ENCODE assay signal across 19 cellular contexts in the genomic region with DNA sequence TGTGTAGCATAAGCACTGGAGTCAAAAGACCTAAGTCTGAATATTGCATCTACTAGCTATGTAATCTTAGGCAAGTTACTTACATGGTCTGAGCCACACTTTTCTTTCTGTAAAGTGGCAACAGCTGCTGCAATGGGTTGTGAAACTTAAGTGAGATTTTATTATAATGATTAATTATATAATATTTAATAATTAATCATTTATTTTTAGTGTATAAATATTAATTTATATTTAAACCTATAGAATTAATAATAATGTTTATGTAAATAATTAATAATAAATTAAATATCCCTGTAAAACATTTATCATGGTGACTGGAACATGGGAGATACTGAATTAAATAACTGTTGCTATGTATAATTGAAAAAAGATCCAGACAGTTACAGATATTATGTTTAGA.
DNase-seq lines count a peak whose midpoint lies in the region; ATAC-seq and FAIRE-seq lines count a peak whose summit lies in the region.
"Had no signal": no experiment of that assay in that cellular context is flagged by ENCODE, and none has a peak within 500 bp of the region (broad histone marks: within the 10 kb centered on the region; RNA-seq: fewer than 3 reads in every experiment).

No MANE protein-coding gene starts in this region.

- DNase-seq in RCC 7860 (ENCODE audit: low spot score) (no peak), frontal cortex (ENCODE audit: low spot score in 2 of 2) (no peak), small intestine (no peak), NK-92 (lab: John Stamatoyannopoulos, UW; ENCODE audit: unreplicated experiment) (no peak), H4 (ENCODE audit: low spot score) (no peak)
- DNase-seq: Caco-2; CD4-positive, CD25-positive, alpha-beta regulatory T cell; CD8-positive, alpha-beta T cell; DMS153; DND-41; GDM1; HFFc6 had no signal

- no peak for ATAC-seq in GM18861 (IDR thresholded peaks at IDR 0.05; ENCODE audit: unreplicated experiment)
- ATAC-seq: CD8-positive, alpha-beta T cell; GM12878; GM23338 had no signal

- no peaks in the 10 kb centered on the region for H3K4me1 ChIP-seq in small intestine (ENCODE audit: control insufficient read depth in 2 of 2, insufficient read depth in 1 of 2, low read depth in 1 of 2, low read length in 1 of 2)
- H3K4me1 ChIP-seq: Caco-2, HAP-1 had no signal

- H3K4me3 ChIP-seq in small intestine (ENCODE audit: low read depth in 1 of 2, low read length in 2 of 2), result no peak overlapping the region
- H3K4me3 ChIP-seq: BLaER1, GM12878, GM23338, HAP-1 had no signal

- no peaks in the 10 kb centered on the region for H3K36me3 ChIP-seq in small intestine (ENCODE audit: control insufficient read depth in 2 of 2, insufficient read depth in 2 of 2, low read length in 2 of 2)
- H3K36me3 ChIP-seq: BLaER1, HAP-1 had no signal

- H3K9me3 ChIP-seq in small intestine (ENCODE audit: control insufficient read depth, low read depth), result no peaks in the 10 kb centered on the region
- H3K9me3 ChIP-seq: BLaER1, Caco-2, HAP-1 had no signal

- FAIRE-seq in RCC 7860 (lab: Jason Lieb, UNC) (peak; percentile 62), frontal cortex (lab: Jason Lieb, UNC) (peak; percentile 79), small intestine (lab: Jason Lieb, UNC) (peak; percentile 55)
- FAIRE-seq: GM12878, H54 had no signal

- H3K27ac ChIP-seq in small intestine (ENCODE audit: low read depth in 1 of 2, low read length in 1 of 2), result no peak overlapping the region
- H3K27ac ChIP-seq: BLaER1, C4-2B had no signal

- H3K27me3 ChIP-seq in small intestine (ENCODE audit: control insufficient read depth in 2 of 2, insufficient read depth in 2 of 2, low read length in 2 of 2), result no peaks in the 10 kb centered on the region
- H3K27me3 ChIP-seq: BLaER1 had no signal
